In the genomic region with DNA sequence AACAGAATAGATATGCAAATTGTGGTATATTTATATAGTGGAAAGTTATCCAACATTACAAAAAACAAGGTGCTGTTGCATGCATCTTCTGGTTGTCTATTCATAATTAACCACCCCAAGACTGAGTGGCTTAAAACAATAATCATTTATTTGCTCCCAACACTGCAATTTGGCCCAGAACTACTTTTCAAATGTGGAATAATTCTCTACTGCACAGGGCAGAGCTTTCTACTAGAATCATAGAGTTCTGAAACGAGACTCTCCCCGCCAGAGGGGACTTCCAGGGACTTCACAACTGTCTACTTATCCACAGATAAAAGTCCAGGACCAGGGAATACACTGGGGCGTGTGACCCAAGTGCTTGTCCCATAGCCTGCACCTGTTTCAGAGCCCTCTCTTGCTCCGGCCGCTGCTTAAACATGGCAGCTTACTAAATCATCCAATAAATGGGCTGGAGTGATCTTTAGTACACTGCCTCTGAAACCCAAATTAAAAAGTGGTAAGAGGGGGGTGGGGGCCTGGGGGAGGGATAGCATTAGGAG, we compare ENCODE assay signal across 1 cellular context.
A peak's percentile ranks its signal among the peaks of the same experiment; 100 is the strongest.
TF ChIP-seq lines count a peak whose summit lies in the region.

No MANE protein-coding gene starts in this region.

TF ChIP-seq in SK-N-SH, 30 proteins besides CTCF, POLR2A, EP300 and RAD21:
- TF ChIP-seq RXRA (IDR thresholded peaks at IDR 0.05; ENCODE audit: borderline replicate concordance, low read depth) (no peak), POLR2AphosphoS5 (IDR thresholded peaks at IDR 0.05; ENCODE audit: low read depth, low read length) (peak; percentile 73), RFX5 (IDR thresholded peaks at IDR 0.05; ENCODE audit: low read length) (no peak), SIN3A (IDR thresholded peaks at IDR 0.05; ENCODE audit: borderline replicate concordance, low read depth, low read length) (0 out of 2 replicates have a peak, but pooled peaks have one; percentile 15), FOXJ3 (CRISPR knock-in tag; IDR thresholded peaks at IDR 0.05) (no peak), NFIC (IDR thresholded peaks at IDR 0.05; ENCODE audit: borderline replicate concordance) (0 out of 2 replicates have a peak, but pooled peaks have one; percentile 7), MEF2A (IDR thresholded peaks at IDR 0.05; ENCODE audit: borderline replicate concordance, low read depth) (no peak)
- TF ChIP-seq, protein P1, sequence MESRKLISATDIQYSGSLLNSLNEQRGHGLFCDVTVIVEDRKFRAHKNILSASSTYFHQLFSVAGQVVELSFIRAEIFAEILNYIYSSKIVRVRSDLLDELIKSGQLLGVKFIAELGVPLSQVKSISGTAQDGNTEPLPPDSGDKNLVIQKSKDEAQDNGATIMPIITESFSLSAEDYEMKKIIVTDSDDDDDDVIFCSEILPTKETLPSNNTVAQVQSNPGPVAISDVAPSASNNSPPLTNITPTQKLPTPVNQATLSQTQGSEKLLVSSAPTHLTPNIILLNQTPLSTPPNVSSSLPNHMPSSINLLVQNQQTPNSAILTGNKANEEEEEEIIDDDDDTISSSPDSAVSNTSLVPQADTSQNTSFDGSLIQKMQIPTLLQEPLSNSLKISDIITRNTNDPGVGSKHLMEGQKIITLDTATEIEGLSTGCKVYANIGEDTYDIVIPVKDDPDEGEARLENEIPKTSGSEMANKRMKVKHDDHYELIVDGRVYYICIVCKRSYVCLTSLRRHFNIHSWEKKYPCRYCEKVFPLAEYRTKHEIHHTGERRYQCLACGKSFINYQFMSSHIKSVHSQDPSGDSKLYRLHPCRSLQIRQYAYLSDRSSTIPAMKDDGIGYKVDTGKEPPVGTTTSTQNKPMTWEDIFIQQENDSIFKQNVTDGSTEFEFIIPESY (IDR thresholded peaks at IDR 0.05; ENCODE audit: borderline replicate concordance, low read depth): no peak
TF ChIP-seq in SK-N-SH: peak in this region for 3.
